10 cellular contexts compared by ENCODE assay signal in genomic region chr2:171531291-171531690, GRCh38. TPM values are rescaled to one million over a fixed set of nuclear protein-coding genes. Genes with fewer than 3 reads are reported as not detected.
A peak's percentile ranks its signal among the peaks of the same experiment; 100 is the strongest.
DNase-seq lines count a peak whose midpoint lies in the region; ATAC-seq and TF ChIP-seq lines count a peak whose summit lies in the region.
"Had no signal": no experiment of that assay in that cellular context is flagged by ENCODE, and none has a peak within 500 bp of the region (broad histone marks: within the 10 kb centered on the region; RNA-seq: fewer than 3 reads in every experiment).

No MANE protein-coding gene starts in this region.

- intact Hi-C loops in Right ventricle myocardium inferior (cut with DNase I) (no loop called here), cardiac septum (cut with DNase I) (no loop called here)

- no peak for DNase-seq in Right ventricle myocardium inferior (ENCODE audit: missing footprints)
- DNase-seq in cardiac septum (ENCODE audit: low spot score): no peak
- DNase-seq in choroid plexus epithelial cell (ENCODE audit: low read depth): peak; percentile 86
- peak; percentile 71 to 78 for DNase-seq in lung microvascular endothelial cell (ENCODE audit: low read depth in 2 of 2)
- DNase-seq in GOT3 (lab: John Stamatoyannopoulos, UW): no peak
- DNase-seq in NCI-H146 treated with DMSO at 0.1 percent for 48 hours (lab: John Stamatoyannopoulos, UW; ENCODE audit: unreplicated experiment): no peak
- DNase-seq in NCI-H510A treated with DMSO at 0.1 percent for 48 hours (lab: John Stamatoyannopoulos, UW): no peak
- no peak for DNase-seq in activated effector memory CD4-positive, alpha-beta T cell treated with anti-CD3 and anti-CD28 coated beads, Interleukin-2, amount 50 U/mL, for 16 hours
- DNase-seq: activated gamma-delta T cell had no signal

- peak; percentile 48 for ATAC-seq in Right ventricle myocardium inferior

- no peak for TF ChIP-seq CTCF in choroid plexus epithelial cell (conservative IDR thresholded peaks at IDR 0.05; ENCODE audit: low read depth, low read length)

- no peak overlapping the region for H3K4me3 ChIP-seq in choroid plexus epithelial cell (ENCODE audit: low read depth, low read length)

RNA-seq across cellular contexts. Expression of gene CYBRD1, which starts 9.0 kb away (rescaled TPM):
- 69.8 TPM for total RNA-seq in Right ventricle myocardium inferior
- 39.7 TPM for total RNA-seq in cardiac septum
- total RNA-seq in lung microvascular endothelial cell: 14.6 and 25.0 TPM in 2 replicates
- total RNA-seq: OCI-LY7 had no signal

Comparison
In these comparisons a context has a peak if more than half of its experiments do, and no peak if none do; other contexts are left out.
1. DNase-seq: peak in choroid plexus epithelial cell (single experiment) and lung microvascular endothelial cell (2 of 2); none in Right ventricle myocardium inferior (single experiment), cardiac septum (single experiment), GOT3 (single experiment), NCI-H146 treated with DMSO at 0.1 percent for 48 hours (single experiment), NCI-H510A treated with DMSO at 0.1 percent for 48 hours (single experiment) and activated effector memory CD4-positive, alpha-beta T cell treated with anti-CD3 and anti-CD28 coated beads, Interleukin-2, amount 50 U/mL, for 16 hours (single experiment).